1 cellular context compared by ENCODE assay signal in the genomic region with DNA sequence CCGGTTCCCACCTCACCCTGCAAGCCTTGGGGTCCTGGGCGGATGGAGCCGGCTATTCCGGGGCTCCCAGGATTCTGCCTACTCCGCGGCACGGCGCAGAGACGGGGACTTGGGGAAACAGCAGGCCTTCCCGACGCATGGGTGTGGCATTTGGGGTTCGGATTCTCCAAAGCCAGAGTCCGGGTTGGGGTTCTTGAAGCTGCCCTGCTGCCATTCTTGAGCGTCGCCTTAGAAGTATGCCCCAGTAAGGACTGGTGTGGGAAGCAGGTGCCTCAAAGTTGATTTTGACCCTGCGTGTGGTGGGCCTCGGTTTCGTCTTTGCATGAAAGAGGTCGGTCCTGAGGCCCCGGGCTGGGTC.
TF ChIP-seq lines count a peak whose summit lies in the region.

No MANE protein-coding gene starts in this region.

TF ChIP-seq in K562, 482 proteins besides CTCF, POLR2A, EP300 and RAD21:
- TF ChIP-seq CSDE1 (IDR thresholded peaks at IDR 0.05) (no peak), ZNF143 (CRISPR knock-in tag; IDR thresholded peaks at IDR 0.05) (no peak), GTF2A2 (tag; IDR thresholded peaks at IDR 0.05) (peak; percentile 56; the same call in 1 of the 2 replicates), YY1 (IDR thresholded peaks at IDR 0.05; ENCODE audit: borderline replicate concordance in 1 of 3, control insufficient read depth in 1 of 3, extremely low read depth in 1 of 3, insufficient read depth in 3 of 3, insufficient read length in 1 of 3, insufficient replicate concordance in 2 of 3, low read depth in 1 of 3, low read length in 2 of 3) (no peak), LCOR (CRISPR knock-in tag; IDR thresholded peaks at IDR 0.05) (0 out of 2 replicates have a peak, but pooled peaks have one; percentile 10), PHB2 (IDR thresholded peaks at IDR 0.05; ENCODE audit: low read depth) (0 out of 2 replicates have a peak, but pooled peaks have one; percentile 3), PTBP1 (IDR thresholded peaks at IDR 0.05; ENCODE audit: low read depth, low read length) (no peak), SREBF2 (CRISPR knock-in tag; IDR thresholded peaks at IDR 0.05) (peak; percentile 75; the same call in 1 of the 2 replicates), ZNF224 (CRISPR knock-in tag; IDR thresholded peaks at IDR 0.05) (0 out of 2 replicates have a peak, but pooled peaks have one; percentile 37), RBBP5 (IDR thresholded peaks at IDR 0.05; ENCODE audit: borderline replicate concordance, insufficient read depth, low read length, poor library complexity, severe bottlenecking) (peak; percentile 24), HMG20A (CRISPR knock-in tag; conservative IDR thresholded peaks at IDR 0.05) (no peak), PHB (CRISPR knock-in tag; IDR thresholded peaks at IDR 0.05) (0 out of 2 replicates have a peak, but pooled peaks have one; percentile 8), ETV6 (IDR thresholded peaks at IDR 0.05; ENCODE audit: borderline replicate concordance in 1 of 2, low read depth in 2 of 2, low read length in 1 of 2) (no peak), ETV6 (CRISPR knock-in tag; IDR thresholded peaks at IDR 0.05; ENCODE audit: borderline replicate concordance) (peak; percentile 12; the same call in 1 of the 2 replicates), TCF3 (CRISPR knock-in tag; IDR thresholded peaks at IDR 0.05) (peak; percentile 17; the same call in 1 of the 2 replicates), SREBF1 (IDR thresholded peaks at IDR 0.05; ENCODE audit: borderline replicate concordance, low read depth, low read length) (peak; percentile 17; the same call in 1 of the 2 replicates), ARNT (IDR thresholded peaks at IDR 0.05) (no peak), ZNF347 (CRISPR knock-in tag; IDR thresholded peaks at IDR 0.05; ENCODE audit: low read depth) (no peak), ZC3H4 (CRISPR knock-in tag; IDR thresholded peaks at IDR 0.05; ENCODE audit: borderline replicate concordance) (peak; percentile 55; the same call in 1 of the 2 replicates), EHMT2 (IDR thresholded peaks at IDR 0.05) (no peak), RBM22 (IDR thresholded peaks at IDR 0.05; ENCODE audit: low read depth, low read length, poor library complexity, severe bottlenecking) (peak; percentile 30), ZC3H8 (IDR thresholded peaks at IDR 0.05) (no peak), RBM25 (IDR thresholded peaks at IDR 0.05; ENCODE audit: low read depth, low read length, severe bottlenecking) (no peak), FOXK1 (CRISPR knock-in tag; IDR thresholded peaks at IDR 0.05; ENCODE audit: borderline replicate concordance) (0 out of 2 replicates have a peak, but pooled peaks have one; percentile 3), KAT7 (CRISPR knock-in tag; IDR thresholded peaks at IDR 0.05; ENCODE audit: borderline replicate concordance) (peak; percentile 97), GATA2 (CRISPR knock-in tag; IDR thresholded peaks at IDR 0.05) (0 out of 2 replicates have a peak, but pooled peaks have one; percentile 23), TGIF2 (CRISPR knock-in tag; IDR thresholded peaks at IDR 0.05) (0 out of 2 replicates have a peak, but pooled peaks have one; percentile 11)
- TF ChIP-seq, protein P1, sequence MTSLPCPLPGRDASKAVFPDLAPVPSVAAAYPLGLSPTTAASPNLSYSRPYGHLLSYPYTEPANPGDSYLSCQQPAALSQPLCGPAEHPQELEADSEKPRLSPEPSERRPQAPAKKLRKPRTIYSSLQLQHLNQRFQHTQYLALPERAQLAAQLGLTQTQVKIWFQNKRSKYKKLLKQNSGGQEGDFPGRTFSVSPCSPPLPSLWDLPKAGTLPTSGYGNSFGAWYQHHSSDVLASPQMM (CRISPR knock-in tag; IDR thresholded peaks at IDR 0.05) = no peak
- TF ChIP-seq, protein P2, sequence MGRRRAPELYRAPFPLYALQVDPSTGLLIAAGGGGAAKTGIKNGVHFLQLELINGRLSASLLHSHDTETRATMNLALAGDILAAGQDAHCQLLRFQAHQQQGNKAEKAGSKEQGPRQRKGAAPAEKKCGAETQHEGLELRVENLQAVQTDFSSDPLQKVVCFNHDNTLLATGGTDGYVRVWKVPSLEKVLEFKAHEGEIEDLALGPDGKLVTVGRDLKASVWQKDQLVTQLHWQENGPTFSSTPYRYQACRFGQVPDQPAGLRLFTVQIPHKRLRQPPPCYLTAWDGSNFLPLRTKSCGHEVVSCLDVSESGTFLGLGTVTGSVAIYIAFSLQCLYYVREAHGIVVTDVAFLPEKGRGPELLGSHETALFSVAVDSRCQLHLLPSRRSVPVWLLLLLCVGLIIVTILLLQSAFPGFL (CRISPR knock-in tag; IDR thresholded peaks at IDR 0.05) = peak; percentile 60; the same call in 1 of the 2 replicates
- TF ChIP-seq, protein P3, sequence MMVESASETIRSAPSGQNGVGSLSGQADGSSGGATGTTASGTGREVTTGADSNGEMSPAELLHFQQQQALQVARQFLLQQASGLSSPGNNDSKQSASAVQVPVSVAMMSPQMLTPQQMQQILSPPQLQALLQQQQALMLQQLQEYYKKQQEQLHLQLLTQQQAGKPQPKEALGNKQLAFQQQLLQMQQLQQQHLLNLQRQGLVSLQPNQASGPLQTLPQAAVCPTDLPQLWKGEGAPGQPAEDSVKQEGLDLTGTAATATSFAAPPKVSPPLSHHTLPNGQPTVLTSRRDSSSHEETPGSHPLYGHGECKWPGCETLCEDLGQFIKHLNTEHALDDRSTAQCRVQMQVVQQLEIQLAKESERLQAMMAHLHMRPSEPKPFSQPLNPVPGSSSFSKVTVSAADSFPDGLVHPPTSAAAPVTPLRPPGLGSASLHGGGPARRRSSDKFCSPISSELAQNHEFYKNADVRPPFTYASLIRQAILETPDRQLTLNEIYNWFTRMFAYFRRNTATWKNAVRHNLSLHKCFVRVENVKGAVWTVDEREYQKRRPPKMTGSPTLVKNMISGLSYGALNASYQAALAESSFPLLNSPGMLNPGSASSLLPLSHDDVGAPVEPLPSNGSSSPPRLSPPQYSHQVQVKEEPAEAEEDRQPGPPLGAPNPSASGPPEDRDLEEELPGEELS (CRISPR knock-in tag; IDR thresholded peaks at IDR 0.05; ENCODE audit: borderline replicate concordance) = 0 out of 2 replicates have a peak, but pooled peaks have one; percentile 54
